8 cellular contexts compared by ENCODE assay signal in the genomic region with DNA sequence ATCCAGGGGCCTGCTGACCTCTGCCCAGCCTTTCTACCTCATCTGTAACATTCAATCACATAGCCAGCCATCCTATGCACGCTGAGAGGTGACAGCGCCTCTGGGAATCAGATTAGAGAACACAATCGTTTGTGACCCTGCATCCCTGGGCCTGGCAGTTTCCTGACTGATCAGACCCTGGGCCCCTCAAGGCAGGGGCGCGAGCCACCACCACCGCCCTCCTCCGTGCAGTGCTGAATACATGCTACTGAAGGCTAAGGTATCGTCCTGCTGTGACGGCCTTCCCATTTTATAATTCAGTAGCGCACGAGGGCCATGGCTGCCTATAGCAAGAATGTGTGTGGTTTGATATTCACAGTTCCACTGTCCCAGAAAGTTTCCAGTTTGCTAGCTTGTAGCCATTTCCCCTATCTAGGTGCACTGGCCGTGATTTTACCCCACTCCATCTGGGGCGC. TPM values are rescaled to one million over a fixed set of nuclear protein-coding genes. Genes with fewer than 3 reads are reported as not detected.
DNase-seq lines count a peak whose midpoint lies in the region; ATAC-seq and TF ChIP-seq lines count a peak whose summit lies in the region.

No MANE protein-coding gene starts in this region.

- no peaks in the 10 kb centered on the region for H3K9me3 ChIP-seq in body of pancreas
- H3K9me3 ChIP-seq in right lobe of liver: no peaks in the 10 kb centered on the region
- no peaks in the 10 kb centered on the region for H3K9me3 ChIP-seq in transverse colon

- POLR2A ChIA-PET in BJ (lab: Charles Lee): no interaction called here

- 13 to 14% methylated on average over 13 of the region's 13 CpGs for WGBS in body of pancreas, 2 donors
- WGBS in right lobe of liver (ENCODE audit: insufficient coverage, low coverage, low lambda C conversion rate, missing lambda C conversion rate): 35% methylated on average over 9 of the region's 13 CpGs
- WGBS in transverse colon (ENCODE audit: low coverage in 1 of 2), 2 donors: 36% methylated on average over 13 of the region's 13 CpGs; no CpG with 5 or more reads in 1 of the 2 donors

- DNase-seq in BJ (ENCODE audit: low read depth) (no peak), body of pancreas (peak in 2 of 4 donors; percentile 17 to 20), right lobe of liver (no peak), transverse colon (no peak), GM20000 (ENCODE audit: low spot score) (no peak), cerebellum (ENCODE audit: low spot score) (no peak)

- ATAC-seq in HG03064 (IDR thresholded peaks at IDR 0.05; ENCODE audit: low read depth, unreplicated experiment): peak; percentile 0
- no peak for ATAC-seq in body of pancreas
- ATAC-seq in right lobe of liver: no peak
- no peak for ATAC-seq in HG03521 (IDR thresholded peaks at IDR 0.05; ENCODE audit: unreplicated experiment)

- TF ChIP-seq POLR2A in body of pancreas (IDR thresholded peaks at IDR 0.05) (no peak), right lobe of liver (IDR thresholded peaks at IDR 0.05) (no peak), transverse colon (IDR thresholded peaks at IDR 0.05) (no peak)

- no peak for TF ChIP-seq EP300 in transverse colon (IDR thresholded peaks at IDR 0.05; ENCODE audit: low read depth)

- TF ChIP-seq CTCF in BJ (IDR thresholded peaks at IDR 0.05; ENCODE audit: insufficient read depth, low read depth, low read length) (no peak), body of pancreas (IDR thresholded peaks at IDR 0.05) (no peak), right lobe of liver (IDR thresholded peaks at IDR 0.05) (no peak), transverse colon (IDR thresholded peaks at IDR 0.05) (no peak), GM20000 (IDR thresholded peaks at IDR 0.05; ENCODE audit: extremely low read depth, missing control alignments) (no peak)

- H3K4me3 ChIP-seq in BJ (ENCODE audit: low read depth, low read length): peak overlapping the region; percentile 51
- peak overlapping the region in 1 of 2 donors; percentile 33 for H3K4me3 ChIP-seq in body of pancreas
- H3K4me3 ChIP-seq in right lobe of liver: peak overlapping the region; percentile 45 to 84 (median 51)
- peak overlapping the region; percentile 38 to 99 (median 72) for H3K4me3 ChIP-seq in transverse colon

- CTCF ChIA-PET in BJ (lab: Yijun Ruan, JAX): no interaction called here

- H3K36me3 ChIP-seq in BJ (ENCODE audit: control insufficient read depth, insufficient read depth, low read length) (no peaks in the 10 kb centered on the region), body of pancreas (replicated peaks in 1 of 2; ENCODE audit: insufficient read depth in 1 of 2, low read depth in 2 of 2) (no peaks in the 10 kb centered on the region), right lobe of liver (no peaks in the 10 kb centered on the region), transverse colon (peaks cover 0 to under 1% (median 0%) of the 10 kb centered on the region in 4 donors)

- intact Hi-C loops in body of pancreas (cut with DNase I) (no loop called here), right lobe of liver (cut with DNase I) (no loop called here), transverse colon (cut with DNase I; ENCODE audit: low total_unique reads) (no loop called here)

- H3K27ac ChIP-seq in body of pancreas: peak overlapping the region in 3 of 4 donors; percentile 76 to 92 (median 91)
- peak overlapping the region; percentile 42 to 91 (median 67) for H3K27ac ChIP-seq in right lobe of liver
- peak overlapping the region; percentile 92 to 97 (median 96) for H3K27ac ChIP-seq in transverse colon

- H3K27me3 ChIP-seq in BJ (ENCODE audit: control insufficient read depth, insufficient read depth, low read length) (no peaks in the 10 kb centered on the region), body of pancreas (no peaks in the 10 kb centered on the region), right lobe of liver (no peaks in the 10 kb centered on the region), transverse colon (peaks cover 8% of the 10 kb centered on the region)

- in situ Hi-C loops in transverse colon (cut with MboI; ENCODE audit: low pct_ligation_motif_present in 1 of 4, low pct_unique_long_range_greater_than_20kb in 1 of 4, low sequenced_read_pairs in 3 of 4): no loop called here

- peaks cover 31% of the 10 kb centered on the region for H3K4me1 ChIP-seq in body of pancreas
- peaks cover 0 to 14% (median 5%) of the 10 kb centered on the region in 4 donors for H3K4me1 ChIP-seq in right lobe of liver
- H3K4me1 ChIP-seq in transverse colon: peaks cover 10 to 17% (median 11%) of the 10 kb centered on the region in 4 donors

RNA-seq across cellular contexts. Expression of gene TMTC4, which starts 1.2 kb away (rescaled TPM):
- 7.1 and 10.9 TPM in 2 replicates for polyA plus RNA-seq in BJ (2011; rRNA removed)
- 5.1 and 6.4 TPM in 2 replicates for polyA minus RNA-seq in BJ (2011; rRNA and poly(A)+ RNA removed)
- total RNA-seq in body of pancreas (10 to 100 TPM; 18.5 to 27.5 TPM), right lobe of liver (10 to 100 TPM; 10.7 to 17.9 (median 14.1) TPM), transverse colon (100 to 1,000 TPM in 1 of 4 donors, 10 to 100 TPM in 3; 19.5 to 136 (median 30.0) TPM), cerebellum (73.3 TPM)
